ENCODE assay signal across 14 cellular contexts in genomic region chr20:51093240-51093763, GRCh38.
"Had no signal": no experiment of that assay in that cellular context is flagged by ENCODE, and none has a peak within 500 bp of the region (broad histone marks: within the 10 kb centered on the region; RNA-seq: fewer than 3 reads in every experiment).

No MANE protein-coding gene starts in this region.

- DNase-seq: activated CD4-positive, alpha-beta memory T cell treated with anti-CD3 and anti-CD28 coated beads, Interleukin-2, amount 10 ng/mL, durations not matched to agents 7 days and 5 days; activated naive CD4-positive, alpha-beta T cell; adrenal gland; glutamatergic neuron; left colon; nucleus accumbens; psoas muscle; spleen; stimulated activated CD4-positive, alpha-beta T cell treated with anti-CD3 and anti-CD28 coated beads, Interleukin-1b, Interleukin-23, amount 100 ng/mL, for 48 hours; SW 1271; tibial artery had no signal

- H3K4me1 ChIP-seq: adrenal gland, psoas muscle had no signal

- H3K9me3 ChIP-seq: adrenal gland, esophagus muscularis mucosa, psoas muscle, spleen, tibial artery had no signal

- H3K4me3 ChIP-seq: adrenal gland, esophagus muscularis mucosa, psoas muscle, spleen, tibial artery had no signal

- H3K27ac Mint-ChIP-seq: activated CD4-positive, alpha-beta memory T cell treated with anti-CD3 and anti-CD28 coated beads, Interleukin-2, amount 10 ng/mL, durations not matched to agents 7 days and 5 days; stimulated activated memory B cell treated with anti-CD40 and anti-IgM and Interleukin-4, amounts not matched to agents 10 μg/mL and 1 μg/mL and 100 μg/mL, for 72 hours had no signal

- H3K36me3 Mint-ChIP-seq: naive thymus-derived CD8-positive, alpha-beta T cell; stimulated activated memory B cell treated with anti-CD40 and anti-IgM and Interleukin-4, amounts not matched to agents 10 μg/mL and 1 μg/mL and 100 μg/mL, for 72 hours had no signal

- H3K27ac ChIP-seq: adrenal gland, esophagus muscularis mucosa, psoas muscle, spleen, tibial artery had no signal

- H3K4me3 Mint-ChIP-seq: activated CD4-positive, alpha-beta memory T cell treated with anti-CD3 and anti-CD28 coated beads, Interleukin-2, amount 10 ng/mL, durations not matched to agents 7 days and 5 days; naive thymus-derived CD8-positive, alpha-beta T cell; stimulated activated memory B cell treated with anti-CD40 and anti-IgM and Interleukin-4, amounts not matched to agents 10 μg/mL and 1 μg/mL and 100 μg/mL, for 72 hours had no signal

- H3K9me3 Mint-ChIP-seq: activated CD4-positive, alpha-beta memory T cell treated with anti-CD3 and anti-CD28 coated beads, Interleukin-2, amount 10 ng/mL, durations not matched to agents 7 days and 5 days; naive thymus-derived CD8-positive, alpha-beta T cell; stimulated activated memory B cell treated with anti-CD40 and anti-IgM and Interleukin-4, amounts not matched to agents 10 μg/mL and 1 μg/mL and 100 μg/mL, for 72 hours had no signal

- H3K36me3 ChIP-seq: adrenal gland, esophagus muscularis mucosa, spleen, tibial artery had no signal
